In the genomic region with DNA sequence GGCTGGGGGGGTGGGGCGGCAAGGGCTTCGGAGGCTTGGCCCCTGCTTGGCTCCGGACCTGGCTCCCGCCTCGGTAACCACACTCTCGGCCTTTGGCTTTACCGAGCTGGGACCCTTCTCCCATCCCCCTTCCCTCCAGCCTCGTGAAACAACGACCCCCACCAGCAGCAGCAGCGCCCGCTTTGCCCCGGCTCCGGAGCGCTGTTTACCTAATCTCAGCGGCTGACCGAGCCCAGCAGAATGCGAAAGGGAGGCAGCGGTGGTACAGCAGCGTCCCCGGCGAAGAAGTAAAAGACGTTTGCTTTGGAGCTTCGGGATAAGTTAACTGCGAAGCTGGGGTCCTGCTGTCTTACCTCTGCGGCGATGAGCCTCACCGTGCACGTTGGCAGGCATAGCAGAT, we compare ENCODE assay signal across 8 cellular contexts. TPM values are rescaled to one million over a fixed set of nuclear protein-coding genes. Genes with fewer than 3 reads are reported as not detected.
DNase-seq lines count a peak whose midpoint lies in the region; ATAC-seq and TF ChIP-seq lines count a peak whose summit lies in the region.

No MANE protein-coding gene starts in this region.

- H3K79me1 ChIP-seq in neuronal stem cell (ENCODE audit: low read depth, low read length), result peaks cover 5% of the 10 kb centered on the region

- TF ChIP-seq CTCF in activated CD8-positive, alpha-beta T cell treated with anti-CD3 and anti-CD28 coated beads for 36 hours (IDR thresholded peaks at IDR 0.05), result no peak
- no peak for TF ChIP-seq CTCF in gastroesophageal sphincter (IDR thresholded peaks at IDR 0.05)

- H3K4ac ChIP-seq in neuronal stem cell (ENCODE audit: low read length), result no peak overlapping the region

- H3K4me3 ChIP-seq in gastroesophageal sphincter (peak overlapping the region; percentile 51 to 91), neuronal stem cell (ENCODE audit: low read length in 2 of 2) (peak overlapping the region; percentile 55 to 86), Karpas-422 (ENCODE audit: low read length) (no peak overlapping the region)

- H3K36me3 ChIP-seq in gastroesophageal sphincter (no peaks in the 10 kb centered on the region), neuronal stem cell (replicated peaks in 1 of 2; ENCODE audit: control insufficient read depth in 2 of 2, insufficient read depth in 2 of 2, low read length in 2 of 2) (no peaks in the 10 kb centered on the region), Karpas-422 (ENCODE audit: insufficient read depth, low read length) (no peaks in the 10 kb centered on the region)

- TF ChIP-seq POLR2A in gastroesophageal sphincter (IDR thresholded peaks at IDR 0.05), result no peak

- no peaks in the 10 kb centered on the region for H3K9me2 ChIP-seq in Karpas-422 (replicated peaks; ENCODE audit: insufficient read depth, low read length)

- CTCF ChIA-PET in activated CD8-positive, alpha-beta T cell treated with anti-CD3 and anti-CD28 coated beads for 36 hours (lab: Charles Lee), result interaction anchor here (1.1 to 2.1 kb wide), 2 partner anchors 20 to 183 kb away, joined by 3 to 7 read pairs; no protein-coding TSS in a partner anchor

- peak overlapping the region; percentile 44 for H3K4me3 Mint-ChIP-seq in activated CD8-positive, alpha-beta T cell treated with anti-CD3 and anti-CD28 coated beads for 36 hours

- peak overlapping the region; percentile 90 for H2BK5ac ChIP-seq in neuronal stem cell (ENCODE audit: low read length)

- H3K9me3 ChIP-seq in gastroesophageal sphincter (no peaks in the 10 kb centered on the region), neuronal stem cell (replicated peaks in 1 of 2; ENCODE audit: control insufficient read depth in 2 of 2, insufficient read depth in 1 of 2, low read depth in 1 of 2, low read length in 2 of 2) (no peaks in the 10 kb centered on the region), Karpas-422 (ENCODE audit: low read length) (no peaks in the 10 kb centered on the region)

- H3K36me3 Mint-ChIP-seq in activated CD8-positive, alpha-beta T cell treated with anti-CD3 and anti-CD28 coated beads for 36 hours (ENCODE audit: low read depth), result no peaks in the 10 kb centered on the region

- no peaks in the 10 kb centered on the region for H4K20me1 ChIP-seq in Karpas-422 (ENCODE audit: insufficient read depth, low read depth, low read length)

- peak overlapping the region; percentile 86 for H3K4me2 ChIP-seq in neuronal stem cell (ENCODE audit: insufficient read depth, low read length, poor library complexity, severe bottlenecking)
- no peak overlapping the region for H3K4me2 ChIP-seq in Karpas-422 (ENCODE audit: low read depth, low read length, poor library complexity, severe bottlenecking)

- H4K8ac ChIP-seq in neuronal stem cell (ENCODE audit: low read depth, low read length), result no peak overlapping the region

- 0% methylated on average over 2 to 6 of the region's 28 CpGs for WGBS in gastroesophageal sphincter (ENCODE audit: low coverage in 1 of 2), 2 donors
- WGBS in neuronal stem cell (ENCODE audit: extremely low coverage in 2 of 2, insufficient read length in 2 of 2, insufficient replicate concordance in 1 of 2), 2 donors, result no CpG with 5 or more reads among the region's 28 CpGs

- H2BK12ac ChIP-seq in neuronal stem cell (ENCODE audit: low read length), result no peak overlapping the region

- no peak overlapping the region for H4K91ac ChIP-seq in neuronal stem cell (ENCODE audit: low read depth, low read length, poor library complexity)

- H3K4me1 Mint-ChIP-seq in activated CD8-positive, alpha-beta T cell treated with anti-CD3 and anti-CD28 coated beads for 36 hours (ENCODE audit: low read depth), result peaks cover 18% of the 10 kb centered on the region

- no peak overlapping the region for H2BK120ac ChIP-seq in neuronal stem cell (ENCODE audit: low read depth, low read length)

- ATAC-seq in activated CD8-positive, alpha-beta T cell treated with anti-CD3 and anti-CD28 coated beads for 36 hours, result no peak
- ATAC-seq in gastroesophageal sphincter (no peak), GM18498 (IDR thresholded peaks at IDR 0.05; ENCODE audit: unreplicated experiment) (no peak)

- H3K27ac Mint-ChIP-seq in activated CD8-positive, alpha-beta T cell treated with anti-CD3 and anti-CD28 coated beads for 36 hours, result no peak overlapping the region

- no peak overlapping the region for H3K14ac ChIP-seq in neuronal stem cell (ENCODE audit: low read length)

- H3K23ac ChIP-seq in neuronal stem cell (ENCODE audit: low read depth, low read length, poor library complexity), result no peak overlapping the region

- no peak for TF ChIP-seq EP300 in gastroesophageal sphincter (IDR thresholded peaks at IDR 0.05)

- H2BK15ac ChIP-seq in neuronal stem cell (ENCODE audit: low read length), result peak overlapping the region; percentile 92

- H3K27me3 ChIP-seq in gastroesophageal sphincter (no peaks in the 10 kb centered on the region), neuronal stem cell (ENCODE audit: control insufficient read depth in 3 of 3, insufficient read depth in 3 of 3, low read depth in 1 of 3, low read length in 3 of 3) (no peaks in the 10 kb centered on the region), Karpas-422 (ENCODE audit: low read length) (no peaks in the 10 kb centered on the region)

- no peaks in the 10 kb centered on the region for H3K79me2 ChIP-seq in Karpas-422 (ENCODE audit: low read length)

- intact Hi-C loops in activated CD8-positive, alpha-beta T cell treated with anti-CD3 and anti-CD28 coated beads for 36 hours (cut with micrococcal nuclease), result no loop called here

- H3K27ac ChIP-seq in gastroesophageal sphincter (peak overlapping the region; percentile 50 to 91 (median 90)), neuronal stem cell (replicated peaks; ENCODE audit: low read length) (peak overlapping the region; percentile 81), Karpas-422 (ENCODE audit: low read length) (no peak overlapping the region)

- H2AK5ac ChIP-seq in neuronal stem cell (ENCODE audit: low read depth, low read length), result no peak overlapping the region

- peak overlapping the region; percentile 98 for H3K18ac ChIP-seq in neuronal stem cell (ENCODE audit: low read length)

- H3K4me1 ChIP-seq in gastroesophageal sphincter (peaks cover 0 to 50% (median 15%) of the 10 kb centered on the region in 3 donors), neuronal stem cell (ENCODE audit: control insufficient read depth in 2 of 2, insufficient read depth in 1 of 2, low read depth in 1 of 2, low read length in 2 of 2) (peaks cover 13 to 17% of the 10 kb centered on the region in 2 donors), Karpas-422 (ENCODE audit: low read length) (peaks cover 3% of the 10 kb centered on the region; the same call in 1 of the 2 replicates)

- POLR2A ChIA-PET in activated CD8-positive, alpha-beta T cell treated with anti-CD3 and anti-CD28 coated beads for 36 hours (lab: Charles Lee), result no interaction called here

- DNase-seq in activated gamma-delta T cell treated with Interleukin-2 at 50 U/mL for 16 hours, result peak; percentile 7
- no peak for DNase-seq in activated gamma-delta T cell (lab: John Stamatoyannopoulos, UW)
- DNase-seq in activated CD8-positive, alpha-beta T cell treated with anti-CD3 and anti-CD28 coated beads for 36 hours, result peak; percentile 6
- no peak for DNase-seq in neuronal stem cell (ENCODE audit: low spot score)
- no peak for DNase-seq in Karpas-422
- DNase-seq in dedifferentiated amniotic fluid mesenchymal stem cell (ENCODE audit: extremely low spot score), result no peak

- H3K9me3 Mint-ChIP-seq in activated CD8-positive, alpha-beta T cell treated with anti-CD3 and anti-CD28 coated beads for 36 hours, result no peaks in the 10 kb centered on the region

- H2AFZ ChIP-seq in neuronal stem cell (ENCODE audit: low read length), result peak overlapping the region; percentile 95
- H2AFZ ChIP-seq in Karpas-422 (ENCODE audit: low read length), result no peak overlapping the region

- H3K27me3 Mint-ChIP-seq in activated CD8-positive, alpha-beta T cell treated with anti-CD3 and anti-CD28 coated beads for 36 hours, result peaks cover 62% of the 10 kb centered on the region

- H3K9ac ChIP-seq in neuronal stem cell (ENCODE audit: low read depth, low read length, poor library complexity) (peak overlapping the region; percentile 84), Karpas-422 (ENCODE audit: low read length) (no peak overlapping the region)

RNA-seq across cellular contexts. Expression of gene LARGE1, which starts 2.0 kb away (rescaled TPM):
- total RNA-seq in activated CD8-positive, alpha-beta T cell treated with anti-CD3 and anti-CD28 coated beads for 36 hours, result under 1 TPM; 0.31 to 0.32 TPM
- total RNA-seq in gastroesophageal sphincter, result 10 to 100 TPM; 23.0 to 67.8 (median 48.0) TPM
- polyA plus RNA-seq in neuronal stem cell (2013, experiment 1 of 2), result 13.0 TPM
- 12.8 TPM for polyA plus RNA-seq in neuronal stem cell (2013, experiment 2 of 2)
- 0.15 and 1.0 TPM in 2 replicates for total RNA-seq in Karpas-422 (2014; rRNA removed; shearing (Covaris generic); ENCODE audit: low replicate concordance)

Comparison
In these comparisons a context has a peak if more than half of its experiments do, and no peak if none do; other contexts are left out.
1. DNase-seq: peak in activated gamma-delta T cell treated with Interleukin-2 at 50 U/mL for 16 hours (single experiment) and activated CD8-positive, alpha-beta T cell treated with anti-CD3 and anti-CD28 coated beads for 36 hours (single experiment); none in activated gamma-delta T cell (single experiment), neuronal stem cell (single experiment), Karpas-422 (single experiment) and dedifferentiated amniotic fluid mesenchymal stem cell (single experiment).
2. RNA of gene LARGE1, which starts 2.0 kb away (total RNA-seq): 23.0 to 67.8 TPM in gastroesophageal sphincter; 0.31 to 0.32 TPM in activated CD8-positive, alpha-beta T cell treated with anti-CD3 and anti-CD28 coated beads for 36 hours and 0.15 to 1.0 TPM in Karpas-422; every median in the first group is over 10 times any median in the second.